13 cellular contexts compared by ENCODE assay signal in the genomic region with DNA sequence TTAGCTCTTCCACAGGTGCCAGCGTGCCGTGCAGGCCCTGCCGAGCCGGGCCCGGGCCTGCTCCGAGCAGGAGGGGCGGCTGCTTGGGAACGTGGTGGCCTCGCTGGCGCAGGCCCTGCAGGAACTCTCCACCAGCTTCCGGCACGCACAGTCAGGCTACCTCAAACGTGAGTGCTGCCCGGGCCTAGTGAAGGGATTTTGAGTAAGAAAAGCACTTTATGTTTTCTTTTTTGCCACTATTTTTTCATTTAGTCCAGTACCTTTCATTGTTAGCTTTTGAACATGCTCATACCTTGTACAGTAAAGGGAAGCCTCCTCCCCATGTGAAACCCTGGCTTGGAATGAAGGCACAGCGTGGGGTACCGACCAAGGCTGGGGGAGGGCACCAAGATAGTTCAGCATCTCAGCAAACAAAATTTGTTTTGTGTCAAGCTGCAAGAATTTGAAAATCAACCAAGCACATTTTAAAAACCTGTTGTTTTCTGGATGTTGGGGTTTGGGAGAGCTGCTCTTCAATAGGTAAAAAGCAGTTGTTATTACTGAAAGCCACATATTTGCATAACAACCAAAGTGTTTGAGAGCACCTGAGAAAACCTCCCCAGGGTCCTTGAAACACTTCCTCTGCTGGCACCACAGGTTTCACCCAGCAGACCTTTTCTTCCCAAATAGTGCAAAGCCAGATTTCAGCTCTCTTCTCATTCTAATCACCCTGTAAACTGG. TPM values are rescaled to one million over a fixed set of nuclear protein-coding genes. Genes with fewer than 3 reads are reported as not detected.
A peak's percentile ranks its signal among the peaks of the same experiment; 100 is the strongest.
DNase-seq lines count a peak whose midpoint lies in the region; ATAC-seq and TF ChIP-seq lines count a peak whose summit lies in the region.
"Had no signal": no experiment of that assay in that cellular context is flagged by ENCODE, and none has a peak within 500 bp of the region (broad histone marks: within the 10 kb centered on the region; RNA-seq: fewer than 3 reads in every experiment).

No MANE protein-coding gene starts in this region.

- H3K4me3 ChIP-seq in GM23248, result no peak overlapping the region
- H3K4me3 ChIP-seq in MM.1S (ENCODE audit: low read length), result 0 out of 2 replicates have a peak overlapping the region, but pooled peaks have one; percentile 2
- H3K4me3 ChIP-seq in lower lobe of right lung, result no peak overlapping the region
- no peak overlapping the region for H3K4me3 ChIP-seq in right cardiac atrium (ENCODE audit: low read length)

- H4K20me1 ChIP-seq in GM23248 (ENCODE audit: insufficient read depth) (no peaks in the 10 kb centered on the region), MM.1S (ENCODE audit: insufficient read depth, low read length) (peaks cover 6% of the 10 kb centered on the region; the same call in 1 of the 2 replicates)

- in situ Hi-C loops in GM23248 (cut with MboI) (no loop called here), ACHN (cut with HindIII; ENCODE audit: low pct_ligation_motif_present, low pct_unique_long_range_greater_than_20kb, low sequenced_read_pairs) (loop anchor here (25.0 kb wide), 1 partner anchor 432 kb away; the partner anchor contains the start of gene ANKRD60)

- H3F3A ChIP-seq in GM23248 (ENCODE audit: insufficient read depth), result peaks cover 17% of the 10 kb centered on the region
- peaks cover 15% of the 10 kb centered on the region for H3F3A ChIP-seq in MM.1S (ENCODE audit: insufficient read depth, low read length)

- peak; percentile 56 for ATAC-seq in GM18873 (IDR thresholded peaks at IDR 0.05; ENCODE audit: low FRiP score, unreplicated experiment)
- peak; percentile 60 to 75 for ATAC-seq in lower lobe of right lung
- no peak for ATAC-seq in right cardiac atrium
- ATAC-seq: activated T-cell treated with anti-CD3 and anti-CD28 coated beads, Interleukin-2, amount 50 U/mL, for 4 hours had no signal

- peak overlapping the region; percentile 25 for H3K27ac ChIP-seq in GM23248
- peak overlapping the region; percentile 40; the same call in 1 of the 2 replicates for H3K27ac ChIP-seq in MM.1S (ENCODE audit: low read length)
- peak overlapping the region; percentile 47 for H3K27ac ChIP-seq in lower lobe of right lung
- no peak overlapping the region for H3K27ac ChIP-seq in right cardiac atrium (ENCODE audit: low read length)

- WGBS in GM23248 (ENCODE audit: low coverage in 1 of 2, low lambda C conversion rate in 2 of 2, missing lambda C conversion rate in 2 of 2), 2 experiments, result 71 to 73% methylated on average over 16 of the region's 16 CpGs
- WGBS in right cardiac atrium, result 72% methylated on average over 16 of the region's 16 CpGs

- H3K36me3 ChIP-seq in GM23248 (ENCODE audit: low read depth), result peaks cover 58% of the 10 kb centered on the region
- H3K36me3 ChIP-seq in MM.1S (replicated peaks; ENCODE audit: insufficient read depth, low read length), result peaks cover 3% of the 10 kb centered on the region; the same call in 1 of the 2 replicates
- H3K36me3 ChIP-seq in lower lobe of right lung, result peaks cover 73% of the 10 kb centered on the region

- H3K4me2 ChIP-seq in GM23248 (ENCODE audit: unreplicated experiment), result no peak overlapping the region
- H3K4me2 ChIP-seq in MM.1S (ENCODE audit: low read depth, low read length), result peak overlapping the region; percentile 46

- intact Hi-C loops in lower lobe of right lung (cut with DNase I), result no loop called here
- intact Hi-C loops in right cardiac atrium (cut with DNase I), result no loop called here

- TF ChIP-seq CTCF in MM.1S (IDR thresholded peaks at IDR 0.05; ENCODE audit: low read length), result no peak
- TF ChIP-seq CTCF in lower lobe of right lung (IDR thresholded peaks at IDR 0.05), result no peak

- H3K9me3 ChIP-seq in GM23248 (ENCODE audit: low read depth) (no peaks in the 10 kb centered on the region), MM.1S (replicated peaks; ENCODE audit: insufficient read depth, low read length) (no peaks in the 10 kb centered on the region), lower lobe of right lung (no peaks in the 10 kb centered on the region), right cardiac atrium (ENCODE audit: control insufficient read depth, low read length) (no peaks in the 10 kb centered on the region)

- no peak for DNase-seq in GM23248
- DNase-seq in MM.1S, result peak; percentile 71
- no peak for DNase-seq in lower lobe of right lung
- no peak for DNase-seq in ACHN
- DNase-seq in stimulated activated CD4-positive, alpha-beta T cell treated with anti-CD3 and anti-CD28 coated beads, Interleukin-12 subunit alpha, Interleukin-12 subunit beta, amount 100 ng/mL, for 4 hours, result no peak
- DNase-seq in right cardiac atrium, result no peak
- no peak for DNase-seq in mucosa of gallbladder (ENCODE audit: low spot score)
- DNase-seq: activated T-cell treated with anti-CD3 and anti-CD28 coated beads, Interleukin-2, amount 50 U/mL, for 4 hours; DND-41; GOT3; NCI-H510A treated with DMSO at 0.1 percent for 48 hours; T-helper 2 cell had no signal

- H3K9ac ChIP-seq in GM23248 (no peak overlapping the region), MM.1S (ENCODE audit: low read length) (no peak overlapping the region)

- H3K9me2 ChIP-seq in GM23248 (ENCODE audit: insufficient read depth), result no peaks in the 10 kb centered on the region
- no peaks in the 10 kb centered on the region for H3K9me2 ChIP-seq in MM.1S (replicated peaks; ENCODE audit: insufficient read depth, low read length)

- H3K79me2 ChIP-seq in GM23248 (ENCODE audit: insufficient read depth) (peaks cover 52% of the 10 kb centered on the region), MM.1S (ENCODE audit: low read length) (peaks cover 24% of the 10 kb centered on the region)

- peaks cover 9% of the 10 kb centered on the region for H3K4me1 ChIP-seq in GM23248 (ENCODE audit: insufficient read depth)
- peaks cover 17% of the 10 kb centered on the region for H3K4me1 ChIP-seq in MM.1S (ENCODE audit: low read length)
- peaks cover 12% of the 10 kb centered on the region for H3K4me1 ChIP-seq in lower lobe of right lung
- H3K4me1 ChIP-seq in right cardiac atrium (ENCODE audit: control insufficient read depth, insufficient read depth, low read length), result no peaks in the 10 kb centered on the region

- H3K27me3 ChIP-seq in GM23248 (replicated peaks; ENCODE audit: insufficient read depth) (no peaks in the 10 kb centered on the region), MM.1S (replicated peaks; ENCODE audit: insufficient read depth, low read length) (no peaks in the 10 kb centered on the region), lower lobe of right lung (ENCODE audit: low read depth) (no peaks in the 10 kb centered on the region), right cardiac atrium (ENCODE audit: control insufficient read depth, insufficient read depth) (no peaks in the 10 kb centered on the region)

- H2AFZ ChIP-seq in GM23248 (no peak overlapping the region), MM.1S (ENCODE audit: low read length) (no peak overlapping the region)

RNA-seq across cellular contexts. Expression of gene STX16, which starts 18.4 kb away (rescaled TPM):
- total RNA-seq in GM23248 (2014; rRNA removed; shearing (Covaris generic)), result 15.8 and 17.6 TPM in 2 replicates
- polyA plus RNA-seq in GM23248 (2016; fragmentation: Nextera tagmentation; extraction: Ambion mirVana) (30.6 and 36.9 TPM in 2 replicates), right cardiac atrium (28.8 TPM)
- total RNA-seq in lower lobe of right lung (67.8 TPM), right cardiac atrium (10 to 100 TPM; 28.0 to 35.0 (median 33.3) TPM), mucosa of gallbladder (63.7 TPM)

RNA-seq across cellular contexts. Expression of gene NPEPL1, which starts 23.2 kb away (rescaled TPM):
- total RNA-seq in GM23248 (2014; rRNA removed; shearing (Covaris generic)), result 37.5 and 37.7 TPM in 2 replicates
- polyA plus RNA-seq in GM23248 (2016; fragmentation: Nextera tagmentation; extraction: Ambion mirVana), result 46.1 and 49.8 TPM in 2 replicates
- 40.6 TPM for total RNA-seq in lower lobe of right lung
- total RNA-seq in right cardiac atrium, result 10 to 100 TPM; 22.0 to 28.8 (median 23.0) TPM
- polyA plus RNA-seq in right cardiac atrium, result 26.1 TPM
- total RNA-seq in mucosa of gallbladder, result 39.1 TPM

Comparison
In these comparisons a context has a peak if more than half of its experiments do, and no peak if none do; other contexts are left out.
1. ATAC-seq: peak in GM18873 (single experiment) and lower lobe of right lung (2 of 2); none in right cardiac atrium (0 of 2).